25 cellular contexts compared by ENCODE assay signal in genomic region chr4:107966903-107967302, GRCh38.
"Had no signal": no experiment of that assay in that cellular context is flagged by ENCODE, and none has a peak within 500 bp of the region (broad histone marks: within the 10 kb centered on the region; RNA-seq: fewer than 3 reads in every experiment).

No MANE protein-coding gene starts in this region.

- H3K9me3 ChIP-seq: ascending aorta, stomach, suprapubic skin, vagina had no signal

- ATAC-seq: activated naive CD4-positive, alpha-beta T cell treated with anti-CD3 and anti-CD28 coated beads, Interleukin-2, amount 50 U/mL, for 72 hours; activated T-helper 17 cell treated with anti-CD3 and anti-CD28 coated beads, Interleukin-2, amount 50 U/mL, for 72 hours; natural killer cell treated with Interleukin-12 subunit alpha and Interleukin-12 subunit beta and Interleukin-15 and Interleukin-18, amount 100 ng/mL, for 72 hours; sciatic nerve; stimulated activated effector memory CD8-positive, alpha-beta T cell treated with anti-CD3 and anti-CD28 coated beads, Interleukin-12 subunit alpha, Interleukin-12 subunit beta, amount 100 ng/mL, for 72 hours; WTC11 had no signal

- H2AFZ ChIP-seq: parathyroid adenoma had no signal

- H3K27me3 ChIP-seq: ascending aorta, brain microvascular endothelial cell, stomach, suprapubic skin, tibial nerve, vagina had no signal

- H3K9me3 Mint-ChIP-seq: activated naive CD4-positive, alpha-beta T cell treated with anti-CD3 and anti-CD28 coated beads, Interleukin-2, amount 50 U/mL, for 72 hours; activated T-helper 17 cell treated with anti-CD3 and anti-CD28 coated beads, Interleukin-2, amount 50 U/mL, for 72 hours; natural killer cell treated with Interleukin-12 subunit alpha and Interleukin-12 subunit beta and Interleukin-15 and Interleukin-18, amount 100 ng/mL, for 72 hours; stimulated activated effector memory CD8-positive, alpha-beta T cell treated with anti-CD3 and anti-CD28 coated beads, Interleukin-12 subunit alpha, Interleukin-12 subunit beta, amount 100 ng/mL, for 72 hours had no signal

- H3K4me1 Mint-ChIP-seq: activated T-helper 17 cell treated with anti-CD3 and anti-CD28 coated beads, Interleukin-2, amount 50 U/mL, for 72 hours; mesothelial cell of epicardium; stimulated activated effector memory CD8-positive, alpha-beta T cell treated with anti-CD3 and anti-CD28 coated beads, Interleukin-12 subunit alpha, Interleukin-12 subunit beta, amount 100 ng/mL, for 72 hours; WTC11 had no signal

- DNase-seq: activated CD4-positive, alpha-beta T cell treated with anti-CD3 and anti-CD28 coated beads, Interleukin-2, amount 50 U/mL, for 4 hours; activated CD8-positive, alpha-beta memory T cell treated with anti-CD3 and anti-CD28 coated beads for 24 hours; activated CD8-positive, alpha-beta memory T cell treated with anti-CD3 and anti-CD28 coated beads, Interleukin-2, amount 50 U/mL, for 4 hours; activated T-cell treated with anti-CD3 and anti-CD28 coated beads, Interleukin-2, amount 50 U/mL, for 24 hours; brain microvascular endothelial cell; caudate nucleus; effector memory CD4-positive, alpha-beta T cell; hippocampal formation; left ventricle myocardium inferior; nucleus accumbens; small intestine; stimulated activated CD4-positive, alpha-beta T cell treated with anti-CD3 and anti-CD28 coated beads, Interleukin-2, amount 100 ng/mL, for 24 hours; stomach had no signal

- H3K9ac ChIP-seq: parathyroid adenoma had no signal

- H3K4me3 ChIP-seq: ascending aorta, left ventricle myocardium inferior, stomach, suprapubic skin, tibial nerve, vagina had no signal

- H3K27me3 Mint-ChIP-seq: activated T-cell treated with anti-CD3 and anti-CD28 coated beads, Interleukin-2, amount 50 U/mL, for 24 hours; activated T-helper 17 cell treated with anti-CD3 and anti-CD28 coated beads, Interleukin-2, amount 50 U/mL, for 72 hours had no signal

- H3K36me3 Mint-ChIP-seq: activated naive CD4-positive, alpha-beta T cell treated with anti-CD3 and anti-CD28 coated beads, Interleukin-2, amount 50 U/mL, for 72 hours; natural killer cell treated with Interleukin-12 subunit alpha and Interleukin-12 subunit beta and Interleukin-15 and Interleukin-18, amount 100 ng/mL, for 72 hours; stimulated activated effector memory CD8-positive, alpha-beta T cell treated with anti-CD3 and anti-CD28 coated beads, Interleukin-12 subunit alpha, Interleukin-12 subunit beta, amount 100 ng/mL, for 72 hours; WTC11 had no signal

- H3K27ac Mint-ChIP-seq: activated naive CD4-positive, alpha-beta T cell treated with anti-CD3 and anti-CD28 coated beads, Interleukin-2, amount 50 U/mL, for 72 hours; activated T-cell treated with anti-CD3 and anti-CD28 coated beads, Interleukin-2, amount 50 U/mL, for 24 hours; activated T-helper 17 cell treated with anti-CD3 and anti-CD28 coated beads, Interleukin-2, amount 50 U/mL, for 72 hours; mesothelial cell of epicardium; natural killer cell treated with Interleukin-12 subunit alpha and Interleukin-12 subunit beta and Interleukin-15 and Interleukin-18, amount 100 ng/mL, for 72 hours; stimulated activated effector memory CD8-positive, alpha-beta T cell treated with anti-CD3 and anti-CD28 coated beads, Interleukin-12 subunit alpha, Interleukin-12 subunit beta, amount 100 ng/mL, for 72 hours; WTC11 had no signal

- H3K27ac ChIP-seq: ascending aorta, brain microvascular endothelial cell, left ventricle myocardium inferior, parathyroid adenoma, stomach, suprapubic skin, vagina had no signal

- H3K36me3 ChIP-seq: ascending aorta, brain microvascular endothelial cell, left ventricle myocardium inferior, stomach, suprapubic skin, tibial nerve, vagina had no signal

- H3K4me1 ChIP-seq: left ventricle myocardium inferior, parathyroid adenoma, stomach, suprapubic skin, tibial nerve, vagina had no signal

- H3K79me2 ChIP-seq: parathyroid adenoma had no signal

- H3K4me3 Mint-ChIP-seq: activated T-cell treated with anti-CD3 and anti-CD28 coated beads, Interleukin-2, amount 50 U/mL, for 24 hours; activated T-helper 17 cell treated with anti-CD3 and anti-CD28 coated beads, Interleukin-2, amount 50 U/mL, for 72 hours; mesothelial cell of epicardium; natural killer cell treated with Interleukin-12 subunit alpha and Interleukin-12 subunit beta and Interleukin-15 and Interleukin-18, amount 100 ng/mL, for 72 hours; stimulated activated effector memory CD8-positive, alpha-beta T cell treated with anti-CD3 and anti-CD28 coated beads, Interleukin-12 subunit alpha, Interleukin-12 subunit beta, amount 100 ng/mL, for 72 hours; WTC11 had no signal
